In the genomic region with DNA sequence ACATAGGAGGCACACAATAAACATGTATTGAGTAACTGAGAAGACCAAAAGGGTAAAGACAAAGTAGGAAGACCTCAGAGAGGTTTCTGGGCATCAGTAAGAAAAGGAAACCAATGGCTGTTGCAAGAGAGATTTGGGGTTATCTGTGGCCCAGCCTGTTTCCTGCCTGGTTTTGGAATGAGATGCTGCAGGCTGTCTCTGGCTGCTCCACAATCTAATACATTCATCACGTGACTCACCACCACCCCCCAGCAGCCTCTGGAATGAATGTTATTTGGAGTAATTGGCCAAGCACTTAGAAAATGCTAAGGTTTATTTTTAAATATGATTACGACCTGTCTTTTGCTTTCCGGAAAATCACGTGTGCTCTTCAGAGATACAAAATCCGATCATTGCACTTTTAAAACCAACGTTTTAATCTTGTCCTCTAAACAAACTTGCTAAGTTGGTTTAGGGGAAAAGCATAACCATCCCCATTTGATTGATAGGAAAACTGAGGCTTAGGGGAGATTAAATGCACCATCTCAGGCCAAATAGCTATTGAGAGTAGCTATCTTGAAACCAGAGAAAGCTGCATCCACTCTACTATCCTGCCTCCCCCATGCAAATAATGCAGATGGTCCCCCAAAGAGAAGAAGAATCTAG, we compare ENCODE assay signal across 11 cellular contexts.
DNase-seq lines count a peak whose midpoint lies in the region; ATAC-seq and TF ChIP-seq lines count a peak whose summit lies in the region.
"Had no signal": no experiment of that assay in that cellular context is flagged by ENCODE, and none has a peak within 500 bp of the region (broad histone marks: within the 10 kb centered on the region; RNA-seq: fewer than 3 reads in every experiment).

No MANE protein-coding gene starts in this region.

- ATAC-seq in left lobe of liver, result peak; percentile 39
- no peak for ATAC-seq in GM21576 (IDR thresholded peaks at IDR 0.05; ENCODE audit: unreplicated experiment)

- no peaks in the 10 kb centered on the region for H3K9me3 ChIP-seq in adrenal gland (replicated peaks in 1 of 3)

- H3K36me3 ChIP-seq in adrenal gland (replicated peaks in 1 of 2), result no peaks in the 10 kb centered on the region

- H3K27ac ChIP-seq in adrenal gland, result peak overlapping the region in 3 of 5 donors; percentile 46 to 78 (median 65)

- TF ChIP-seq CTCF in AG10803 (conservative IDR thresholded peaks at IDR 0.05; ENCODE audit: low read length) (no peak), adrenal gland (IDR thresholded peaks at IDR 0.05) (no peak)

- TF ChIP-seq POLR2A in adrenal gland (IDR thresholded peaks at IDR 0.05), result no peak

- H3K4me1 ChIP-seq in adrenal gland (replicated peaks in 1 of 2), result peaks cover 0 to 4% of the 10 kb centered on the region in 2 donors

- in situ Hi-C loops in KBM-7 (cut with MboI; ENCODE audit: low pct_unique_long_range_greater_than_20kb, low sequenced_read_pairs), result no loop called here

- no peak overlapping the region for H3K4me3 ChIP-seq in AG10803 (ENCODE audit: low read length)
- no peak overlapping the region for H3K4me3 ChIP-seq in adrenal gland

- WGBS in adrenal gland, 4 donors, result 36 to 57% (median 46%) methylated on average over 6 of the region's 6 CpGs

- peak; percentile 96 for DNase-seq in AG10803 (ENCODE audit: low read depth)
- DNase-seq in KBM-7, result peak; percentile 14
- peak in 6 of 7 donors; percentile 31 to 82 (median 54) for DNase-seq in adrenal gland
- DNase-seq in left lobe of liver (ENCODE audit: low spot score), result no peak
- no peak for DNase-seq in SHP77 (lab: John Stamatoyannopoulos, UW)
- no peak for DNase-seq in putamen (ENCODE audit: low spot score)
- DNase-seq in hippocampal formation (lab: John Stamatoyannopoulos, UW), result no peak
- DNase-seq: effector memory CD4-positive, alpha-beta T cell; NCI-H146; stimulated activated naive CD4-positive, alpha-beta T cell treated with Interleukin-2 at 50 U/mL for 16 hours had no signal

- intact Hi-C loops in adrenal gland (cut with DNase I), result no loop called here

- peaks cover 4% of the 10 kb centered on the region for H3K27me3 ChIP-seq in adrenal gland

Comparison
In these comparisons a context has a peak if more than half of its experiments do, and no peak if none do; other contexts are left out.
1. DNase-seq: peak in AG10803 (single experiment), KBM-7 (single experiment) and adrenal gland (6 of 7); none in left lobe of liver (single experiment), SHP77 (0 of 2), putamen (single experiment) and hippocampal formation (0 of 2).